ENCODE assay signal across 11 cellular contexts in genomic region chr16:983044-984030, GRCh38. TPM values are rescaled to one million over a fixed set of nuclear protein-coding genes. Genes with fewer than 3 reads are reported as not detected.
A peak's percentile ranks its signal among the peaks of the same experiment; 100 is the strongest.
DNase-seq lines count a peak whose midpoint lies in the region; ATAC-seq and TF ChIP-seq lines count a peak whose summit lies in the region.
"Had no signal": no experiment of that assay in that cellular context is flagged by ENCODE, and none has a peak within 500 bp of the region (broad histone marks: within the 10 kb centered on the region; RNA-seq: fewer than 3 reads in every experiment).

No MANE protein-coding gene starts in this region.

- H3K4me1 Mint-ChIP-seq in IgD-negative memory B cell (no peaks in the 10 kb centered on the region), HFFc6 (ENCODE audit: low read depth) (no peaks in the 10 kb centered on the region)

- no peak for TF ChIP-seq CTCF in HFFc6 (IDR thresholded peaks at IDR 0.05)

- ATAC-seq in HG02759 (IDR thresholded peaks at IDR 0.05; ENCODE audit: unreplicated experiment) (no peak), HG02798 (IDR thresholded peaks at IDR 0.05; ENCODE audit: poor library complexity, unreplicated experiment) (no peak)
- ATAC-seq: Panc1 had no signal

- H3K27ac Mint-ChIP-seq in IgD-negative memory B cell (no peak overlapping the region), HFFc6 (no peak overlapping the region)

- DNase-seq in DMS 273 (lab: John Stamatoyannopoulos, UW; ENCODE audit: unreplicated experiment) (peak; percentile 59), DMS 273 treated with DMSO at 0.1 percent for 48 hours (lab: John Stamatoyannopoulos, UW) (no peak), globus pallidus (ENCODE audit: low spot score) (peak; percentile 84), posterior cingulate gyrus (peak; percentile 65 to 96 (median 71)), HFFc6 (no peak)
- DNase-seq: GDM1, NCI-H1436 had no signal

- H3K27me3 Mint-ChIP-seq in IgD-negative memory B cell = peaks cover 16% of the 10 kb centered on the region
- H3K27me3 Mint-ChIP-seq in HFFc6 (ENCODE audit: insufficient read depth) = peaks cover 13% of the 10 kb centered on the region

- intact Hi-C loops in posterior cingulate gyrus (cut with DNase I) = loop anchor here (5.0 kb wide), 1 partner anchor 171 kb away; no protein-coding TSS in a partner anchor

- H3K4me3 Mint-ChIP-seq in IgD-negative memory B cell (peak overlapping the region; percentile 21 to 78 (median 50)), HFFc6 (no peak overlapping the region)

- no peaks in the 10 kb centered on the region for H3K9me3 Mint-ChIP-seq in IgD-negative memory B cell
- no peaks in the 10 kb centered on the region for H3K9me3 Mint-ChIP-seq in HFFc6

- H3K36me3 Mint-ChIP-seq in IgD-negative memory B cell (no peaks in the 10 kb centered on the region), HFFc6 (ENCODE audit: low read depth) (no peaks in the 10 kb centered on the region)

RNA-seq across cellular contexts. Expression of gene SOX8, which starts 1.8 kb away (rescaled TPM):
- 0.48 TPM for polyA plus RNA-seq in IgD-negative memory B cell
- total RNA-seq in HFFc6 (2021; fragmentation: NEBNext Ultra II Directional; extraction: Animal tissue kit (Norgen Biotek cat#: 25700)) = under 1 TPM in 2 of 6 experiments, not detected in 4; 0.05 to 0.07 TPM

RNA-seq across cellular contexts. Expression of gene LMF1, which starts 12.6 kb away (rescaled TPM):
- 16.1 TPM for polyA plus RNA-seq in IgD-negative memory B cell
- total RNA-seq in HFFc6 (2021; fragmentation: NEBNext Ultra II Directional; extraction: Animal tissue kit (Norgen Biotek cat#: 25700)) = 10 to 100 TPM; 10.9 to 19.3 (median 14.2) TPM

Comparison
In these comparisons a context has a peak if more than half of its experiments do, and no peak if none do; other contexts are left out.
1. DNase-seq: peak in DMS 273 (single experiment), globus pallidus (single experiment) and posterior cingulate gyrus (10 of 10); none in DMS 273 treated with DMSO at 0.1 percent for 48 hours (single experiment) and HFFc6 (single experiment).